1 cellular context compared by ENCODE assay signal in the genomic region with DNA sequence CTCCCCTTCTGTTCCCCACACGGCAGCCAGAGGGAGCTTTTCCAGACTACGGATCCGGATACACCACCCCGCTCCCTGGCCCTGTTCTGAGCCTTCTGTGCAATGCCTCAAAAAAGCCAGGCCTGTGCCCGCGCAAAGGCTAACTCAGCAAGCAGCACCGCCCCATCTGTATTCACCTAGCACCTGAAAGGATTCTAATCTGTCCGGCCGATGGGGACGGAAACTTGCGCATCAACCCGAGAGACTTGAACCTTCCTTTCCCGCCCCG.
TF ChIP-seq lines count a peak whose summit lies in the region.

No MANE protein-coding gene starts in this region.

TF ChIP-seq in A549, 52 proteins besides CTCF, POLR2A, EP300 and RAD21:
- TF ChIP-seq MYC (IDR thresholded peaks at IDR 0.05; ENCODE audit: borderline replicate concordance, low read length), result no peak
- TF ChIP-seq FOSB (CRISPR knock-in tag; IDR thresholded peaks at IDR 0.05), result no peak
- TF ChIP-seq MAFK (IDR thresholded peaks at IDR 0.05; ENCODE audit: partially characterized antibody), result no peak
- no peak for TF ChIP-seq CHD4 (IDR thresholded peaks at IDR 0.05; ENCODE audit: borderline replicate concordance)
- TF ChIP-seq RARB (CRISPR knock-in tag; IDR thresholded peaks at IDR 0.05), result no peak
- TF ChIP-seq RFX5 (IDR thresholded peaks at IDR 0.05), result no peak
- TF ChIP-seq, protein P1, sequence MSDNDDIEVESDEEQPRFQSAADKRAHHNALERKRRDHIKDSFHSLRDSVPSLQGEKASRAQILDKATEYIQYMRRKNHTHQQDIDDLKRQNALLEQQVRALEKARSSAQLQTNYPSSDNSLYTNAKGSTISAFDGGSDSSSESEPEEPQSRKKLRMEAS (IDR thresholded peaks at IDR 0.05), result no peak; the same call in 1 of the 2 replicates
- TF ChIP-seq ESRRA (IDR thresholded peaks at IDR 0.05; ENCODE audit: borderline replicate concordance, low read length), result no peak
- no peak for TF ChIP-seq FOXS1 (CRISPR knock-in tag; IDR thresholded peaks at IDR 0.05)
- TF ChIP-seq, protein P2, sequence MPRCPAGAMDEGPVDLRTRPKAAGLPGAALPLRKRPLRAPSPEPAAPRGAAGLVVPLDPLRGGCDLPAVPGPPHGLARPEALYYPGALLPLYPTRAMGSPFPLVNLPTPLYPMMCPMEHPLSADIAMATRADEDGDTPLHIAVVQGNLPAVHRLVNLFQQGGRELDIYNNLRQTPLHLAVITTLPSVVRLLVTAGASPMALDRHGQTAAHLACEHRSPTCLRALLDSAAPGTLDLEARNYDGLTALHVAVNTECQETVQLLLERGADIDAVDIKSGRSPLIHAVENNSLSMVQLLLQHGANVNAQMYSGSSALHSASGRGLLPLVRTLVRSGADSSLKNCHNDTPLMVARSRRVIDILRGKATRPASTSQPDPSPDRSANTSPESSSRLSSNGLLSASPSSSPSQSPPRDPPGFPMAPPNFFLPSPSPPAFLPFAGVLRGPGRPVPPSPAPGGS (IDR thresholded peaks at IDR 0.05), result no peak
- TF ChIP-seq HDAC2 (IDR thresholded peaks at IDR 0.05), result no peak
- no peak for TF ChIP-seq BHLHE40 (IDR thresholded peaks at IDR 0.05; ENCODE audit: low read depth, low read length)
- TF ChIP-seq RNF2 (IDR thresholded peaks at IDR 0.05; ENCODE audit: borderline replicate concordance, low read depth), result no peak
